10 cellular contexts compared by ENCODE assay signal in genomic region chr6:32151131-32151884, GRCh38. TPM values are rescaled to one million over a fixed set of nuclear protein-coding genes. Genes with fewer than 3 reads are reported as not detected.
DNase-seq lines count a peak whose midpoint lies in the region; ATAC-seq and TF ChIP-seq lines count a peak whose summit lies in the region.
"Had no signal": no experiment of that assay in that cellular context is flagged by ENCODE, and none has a peak within 500 bp of the region (broad histone marks: within the 10 kb centered on the region; RNA-seq: fewer than 3 reads in every experiment).

No MANE protein-coding gene starts in this region.

- intact Hi-C loops in adrenal gland (cut with DNase I), result no loop called here

- H2BK5ac ChIP-seq in H9 (ENCODE audit: insufficient read length, low read length), result no peak overlapping the region

- H3K4me2 ChIP-seq in H9 (ENCODE audit: insufficient read depth, insufficient read length, low read length), result peak overlapping the region; percentile 81
- peak overlapping the region; percentile 90 for H3K4me2 ChIP-seq in smooth muscle cell
- H3K4me2 ChIP-seq: KMS-11 had no signal

- H3K4me3 ChIP-seq in smooth muscle cell (peak overlapping the region; percentile 85), adrenal gland (peak overlapping the region in 1 of 4 donors; percentile 51)

- WGBS in H9 (ENCODE audit: extremely low coverage, insufficient read length, low lambda C conversion rate), result no CpG with 5 or more reads among the region's 11 CpGs
- 29% methylated on average over 8 of the region's 11 CpGs for WGBS in smooth muscle cell (ENCODE audit: low lambda C conversion rate)
- WGBS in adrenal gland, 4 donors, result 35 to 43% (median 38%) methylated on average over 8 to 11 of the region's 11 CpGs

- H2AFZ ChIP-seq in H9 (ENCODE audit: low read length) (no peak overlapping the region), smooth muscle cell (ENCODE audit: low read depth) (no peak overlapping the region)

- no peak overlapping the region for H4K8ac ChIP-seq in H9 (replicated peaks; ENCODE audit: insufficient read length, low read depth, low read length)

- H3K23me2 ChIP-seq in H9 (ENCODE audit: insufficient read length, low read depth, low read length, poor library complexity, severe bottlenecking), result peaks cover 41% of the 10 kb centered on the region

- TF ChIP-seq CTCF in H9 (conservative IDR thresholded peaks at IDR 0.05) (no peak), glutamatergic neuron (IDR thresholded peaks at IDR 0.05; ENCODE audit: partially characterized antibody, unreplicated experiment) (no peak), smooth muscle cell (IDR thresholded peaks at IDR 0.05; ENCODE audit: borderline replicate concordance, insufficient read depth, poor library complexity, severe bottlenecking) (no peak), adrenal gland (IDR thresholded peaks at IDR 0.05) (no peak)

- no peak overlapping the region for H2BK120ac ChIP-seq in H9 (ENCODE audit: low read depth, low read length, poor library complexity, severe bottlenecking)

- H2AK5ac ChIP-seq in H9 (ENCODE audit: insufficient read length, low read length), result no peak overlapping the region

- no peak overlapping the region for H3T11ph ChIP-seq in H9 (ENCODE audit: low read length)

- no peaks in the 10 kb centered on the region for H3F3A ChIP-seq in smooth muscle cell (ENCODE audit: low read depth)

- H3K27ac ChIP-seq in H9 (ENCODE audit: insufficient read length, low read depth, low read length) (no peak overlapping the region), smooth muscle cell (ENCODE audit: low read depth) (no peak overlapping the region), adrenal gland (peak overlapping the region in 2 of 5 donors; percentile 30 to 54)
- H3K27ac ChIP-seq: KMS-11 had no signal

- H4K5ac ChIP-seq in H9 (ENCODE audit: insufficient read length, low read depth, low read length), result no peak overlapping the region

- H3K36me3 ChIP-seq in smooth muscle cell (ENCODE audit: low read depth) (no peaks in the 10 kb centered on the region), adrenal gland (replicated peaks in 1 of 2) (peaks cover 0 to 5% of the 10 kb centered on the region in 2 donors)

- no peaks in the 10 kb centered on the region for H4K20me1 ChIP-seq in H9 (ENCODE audit: control insufficient read depth, insufficient read depth, insufficient read length)
- H4K20me1 ChIP-seq in smooth muscle cell (ENCODE audit: low read depth), result no peaks in the 10 kb centered on the region

- H3K79me2 ChIP-seq in H9 (ENCODE audit: insufficient read depth, low read length) (no peaks in the 10 kb centered on the region), smooth muscle cell (ENCODE audit: low read depth) (peaks cover 10% of the 10 kb centered on the region)

- H2BK12ac ChIP-seq in H9 (ENCODE audit: insufficient read length, low read depth, low read length), result no peak overlapping the region

- H3K27me3 Mint-ChIP-seq in H9 (ENCODE audit: low read depth) (peaks cover 4% of the 10 kb centered on the region), glutamatergic neuron (ENCODE audit: unreplicated experiment) (peaks cover 24% of the 10 kb centered on the region)
- peaks cover 41% of the 10 kb centered on the region for H3K27me3 Mint-ChIP-seq in activated CD8-positive, alpha-beta T cell treated with anti-CD3 and anti-CD28 coated beads, Interleukin-2, amount 10 ng/mL, durations not matched to agents 7 days and 5 days (ENCODE audit: low read depth)
- peaks cover 37 to 60% of the 10 kb centered on the region in 2 donors for H3K27me3 Mint-ChIP-seq in effector memory CD8-positive, alpha-beta T cell

- CTCF ChIA-PET in activated CD8-positive, alpha-beta T cell treated with anti-CD3 and anti-CD28 coated beads, Interleukin-2, amount 10 ng/mL, durations not matched to agents 7 days and 5 days (lab: Charles Lee), result interaction anchor here (0.8 to 1.5 kb wide), 4 partner anchors 18 to 263 kb away, joined by 3 to 6 read pairs (median 3); no protein-coding TSS in a partner anchor

- no peak overlapping the region for H3K4ac ChIP-seq in H9 (ENCODE audit: low read depth, low read length)

- H3K27ac Mint-ChIP-seq in H9 (no peak overlapping the region), glutamatergic neuron (ENCODE audit: unreplicated experiment) (peak overlapping the region; percentile 94)
- H3K27ac Mint-ChIP-seq in activated CD8-positive, alpha-beta T cell treated with anti-CD3 and anti-CD28 coated beads, Interleukin-2, amount 10 ng/mL, durations not matched to agents 7 days and 5 days, result peak overlapping the region; percentile 61
- no peak overlapping the region for H3K27ac Mint-ChIP-seq in effector memory CD8-positive, alpha-beta T cell

- no peak overlapping the region for H3K14ac ChIP-seq in H9 (ENCODE audit: insufficient read depth, low read length)

- no peak overlapping the region for H3K56ac ChIP-seq in H9 (ENCODE audit: insufficient read length, low read depth, low read length)

- ATAC-seq in activated CD8-positive, alpha-beta T cell treated with anti-CD3 and anti-CD28 coated beads, Interleukin-2, amount 10 ng/mL, durations not matched to agents 7 days and 5 days, result no peak
- no peak for ATAC-seq in GM21737 (IDR thresholded peaks at IDR 0.05; ENCODE audit: unreplicated experiment)
- no peak for ATAC-seq in effector memory CD8-positive, alpha-beta T cell (replicated peaks)
- ATAC-seq: left colon had no signal

- H3K9me3 Mint-ChIP-seq in H9 (no peaks in the 10 kb centered on the region; a peak in 1 of 5 replicates), glutamatergic neuron (ENCODE audit: unreplicated experiment) (peaks cover 15% of the 10 kb centered on the region)
- H3K9me3 Mint-ChIP-seq in activated CD8-positive, alpha-beta T cell treated with anti-CD3 and anti-CD28 coated beads, Interleukin-2, amount 10 ng/mL, durations not matched to agents 7 days and 5 days (ENCODE audit: insufficient read depth), result no peaks in the 10 kb centered on the region
- H3K9me3 Mint-ChIP-seq in effector memory CD8-positive, alpha-beta T cell, result no peaks in the 10 kb centered on the region

- H3K9me3 ChIP-seq in H9 (ENCODE audit: control insufficient read depth, low read depth, low read length) (no peaks in the 10 kb centered on the region), smooth muscle cell (replicated peaks; ENCODE audit: low read depth) (no peaks in the 10 kb centered on the region), adrenal gland (replicated peaks in 1 of 3) (no peaks in the 10 kb centered on the region)

- H3K4me3 Mint-ChIP-seq in H9 (peak overlapping the region; percentile 49 to 98), glutamatergic neuron (ENCODE audit: unreplicated experiment) (peak overlapping the region; percentile 88)
- H3K4me3 Mint-ChIP-seq in activated CD8-positive, alpha-beta T cell treated with anti-CD3 and anti-CD28 coated beads, Interleukin-2, amount 10 ng/mL, durations not matched to agents 7 days and 5 days, result no peak overlapping the region
- peak overlapping the region in 1 of 2 donors; percentile 41 for H3K4me3 Mint-ChIP-seq in effector memory CD8-positive, alpha-beta T cell

- H3K4me1 ChIP-seq in H9 (ENCODE audit: insufficient read depth, low read length) (peaks cover 7% of the 10 kb centered on the region), smooth muscle cell (ENCODE audit: low read depth) (peaks cover 18% of the 10 kb centered on the region), adrenal gland (replicated peaks in 1 of 2) (peaks cover 14 to 20% of the 10 kb centered on the region in 2 donors)

- H2BK20ac ChIP-seq in H9 (ENCODE audit: low read depth, low read length, poor library complexity, severe bottlenecking), result no peak overlapping the region

- no peak overlapping the region for H4K91ac ChIP-seq in H9 (ENCODE audit: insufficient read length, low read depth, low read length)

- no peak for TF ChIP-seq POLR2A in adrenal gland (IDR thresholded peaks at IDR 0.05)

- no peak overlapping the region for H3K18ac ChIP-seq in H9 (ENCODE audit: insufficient read length, low read depth, low read length)

- H3K36me3 Mint-ChIP-seq in H9 (ENCODE audit: insufficient read depth in 1 of 3, low read depth in 3 of 3), result peaks cover 11 to 15% (median 11%) of the 10 kb centered on the region in 3 experiments; a peak in 6 of 7 replicates
- no peaks in the 10 kb centered on the region for H3K36me3 Mint-ChIP-seq in activated CD8-positive, alpha-beta T cell treated with anti-CD3 and anti-CD28 coated beads, Interleukin-2, amount 10 ng/mL, durations not matched to agents 7 days and 5 days (ENCODE audit: low read depth)
- no peaks in the 10 kb centered on the region for H3K36me3 Mint-ChIP-seq in glutamatergic neuron (ENCODE audit: unreplicated experiment)
- peaks cover 19% of the 10 kb centered on the region for H3K36me3 Mint-ChIP-seq in effector memory CD8-positive, alpha-beta T cell (ENCODE audit: insufficient read depth)

- no peaks in the 10 kb centered on the region for H3K79me1 ChIP-seq in H9 (ENCODE audit: insufficient read depth, low read depth, low read length, poor library complexity, severe bottlenecking)

- no peak overlapping the region for H3K23ac ChIP-seq in H9 (ENCODE audit: insufficient read length, low read depth, low read length)

- peaks cover 41 to 62% of the 10 kb centered on the region in 2 experiments for H3K4me1 Mint-ChIP-seq in H9
- H3K4me1 Mint-ChIP-seq in activated CD8-positive, alpha-beta T cell treated with anti-CD3 and anti-CD28 coated beads, Interleukin-2, amount 10 ng/mL, durations not matched to agents 7 days and 5 days (ENCODE audit: low read depth), result peaks cover 56% of the 10 kb centered on the region
- peaks cover 30% of the 10 kb centered on the region for H3K4me1 Mint-ChIP-seq in glutamatergic neuron (ENCODE audit: low read depth, unreplicated experiment)
- peaks cover 46 to 55% of the 10 kb centered on the region in 2 donors for H3K4me1 Mint-ChIP-seq in effector memory CD8-positive, alpha-beta T cell (ENCODE audit: low read depth in 2 of 2)

- DNase-seq in H9 (no peak), glutamatergic neuron (no peak), smooth muscle cell (lab: John Stamatoyannopoulos, UW; ENCODE audit: unreplicated experiment) (no peak), adrenal gland (no peak)
- no peak for DNase-seq in activated CD8-positive, alpha-beta T cell treated with anti-CD3 and anti-CD28 coated beads, Interleukin-2, amount 10 ng/mL, durations not matched to agents 7 days and 5 days
- DNase-seq in effector memory CD8-positive, alpha-beta T cell, result no peak
- DNase-seq in stimulated activated CD4-positive, alpha-beta T cell treated with anti-CD3 and anti-CD28 coated beads, Interleukin-2, amount 100 ng/mL, for 48 hours, result no peak
- DNase-seq: left colon had no signal

- H3K27me3 ChIP-seq in H9 (ENCODE audit: insufficient read depth, low read length), result no peaks in the 10 kb centered on the region; the same call in 1 of the 2 replicates
- H3K27me3 ChIP-seq in smooth muscle cell (ENCODE audit: low read depth), result peaks cover 26% of the 10 kb centered on the region
- H3K27me3 ChIP-seq in adrenal gland, result no peaks in the 10 kb centered on the region

- H3K9ac ChIP-seq in H9 (ENCODE audit: extremely low read depth, insufficient read length, low read length) (no peak overlapping the region), smooth muscle cell (ENCODE audit: low read depth) (no peak overlapping the region)
- H3K9ac ChIP-seq: KMS-11 had no signal

- no peak overlapping the region for H2BK15ac ChIP-seq in H9 (ENCODE audit: low read depth, low read length)

- POLR2A ChIA-PET in activated CD8-positive, alpha-beta T cell treated with anti-CD3 and anti-CD28 coated beads, Interleukin-2, amount 10 ng/mL, durations not matched to agents 7 days and 5 days (lab: Charles Lee), result interaction anchor here (1.5 kb wide), 1 partner anchor 21 kb away, joined by 5 read pairs; the partner anchor contains the start of gene FKBPL

RNA-seq across cellular contexts. Expression of gene PRRT1, which starts 0.4 kb away (rescaled TPM):
- total RNA-seq in H9 (2021), result 1.8 and 1.9 TPM in 2 replicates
- under 1 TPM; 0.37 to 0.45 TPM for total RNA-seq in activated CD8-positive, alpha-beta T cell treated with anti-CD3 and anti-CD28 coated beads, Interleukin-2, amount 10 ng/mL, durations not matched to agents 7 days and 5 days
- 5.1 TPM for total RNA-seq in glutamatergic neuron (ENCODE audit: unreplicated experiment)
- 0.94 TPM in 1 of 2 replicates, not detected in the other for total RNA-seq in smooth muscle cell
- polyA plus RNA-seq in smooth muscle cell, result 1.4 and 3.3 TPM in 2 replicates
- 1 to 10 TPM in 6 of 8 donors, under 1 TPM in 1, not detected in 1; 0.66 to 4.8 (median 2.0) TPM for total RNA-seq in adrenal gland
- polyA plus RNA-seq in adrenal gland, result 10 to 100 TPM in 2 of 3 donors, 1 to 10 TPM in 1; 1.6 to 26.0 (median 14.7) TPM

RNA-seq across cellular contexts. Expression of gene PPT2, which starts 2.6 kb away (rescaled TPM):
- total RNA-seq in H9 (2021) (43.1 and 46.3 TPM in 2 replicates), glutamatergic neuron (ENCODE audit: unreplicated experiment) (55.1 TPM), smooth muscle cell (13.3 and 17.5 TPM in 2 replicates), adrenal gland (10 to 100 TPM; 10.4 to 33.6 (median 27.0) TPM)
- 10 to 100 TPM; 15.4 to 17.1 TPM for total RNA-seq in activated CD8-positive, alpha-beta T cell treated with anti-CD3 and anti-CD28 coated beads, Interleukin-2, amount 10 ng/mL, durations not matched to agents 7 days and 5 days
- polyA plus RNA-seq in smooth muscle cell (15.7 and 17.8 TPM in 2 replicates), adrenal gland (10 to 100 TPM; 15.8 to 19.9 (median 16.5) TPM)

RNA-seq across cellular contexts. Expression of gene EGFL8, which starts 13.1 kb away (rescaled TPM):
- total RNA-seq in H9 (2021), result 20.8 and 27.2 TPM in 2 replicates
- total RNA-seq in activated CD8-positive, alpha-beta T cell treated with anti-CD3 and anti-CD28 coated beads, Interleukin-2, amount 10 ng/mL, durations not matched to agents 7 days and 5 days, result 10 to 100 TPM in 1 of 2 experiments, 1 to 10 TPM in 1; 9.8 to 12.2 TPM
- total RNA-seq in glutamatergic neuron (ENCODE audit: unreplicated experiment), result 23.0 TPM
- total RNA-seq in smooth muscle cell, result 3.6 and 5.6 TPM in 2 replicates
- polyA plus RNA-seq in smooth muscle cell, result 4.3 and 8.2 TPM in 2 replicates
- 10 to 100 TPM in 2 of 8 donors, 1 to 10 TPM in 6; 1.3 to 22.1 (median 7.5) TPM for total RNA-seq in adrenal gland
- 100 to 1,000 TPM in 1 of 3 donors, 10 to 100 TPM in 1, 1 to 10 TPM in 1; 4.6 to 103 (median 54.4) TPM for polyA plus RNA-seq in adrenal gland

RNA-seq across cellular contexts. Expression of gene FKBPL, which starts 21.2 kb away (rescaled TPM):
- total RNA-seq in H9 (2021), result 10.9 and 11.1 TPM in 2 replicates
- 1 to 10 TPM; 7.0 to 8.5 TPM for total RNA-seq in activated CD8-positive, alpha-beta T cell treated with anti-CD3 and anti-CD28 coated beads, Interleukin-2, amount 10 ng/mL, durations not matched to agents 7 days and 5 days
- 4.7 TPM for total RNA-seq in glutamatergic neuron (ENCODE audit: unreplicated experiment)
- 5.3 and 6.5 TPM in 2 replicates for total RNA-seq in smooth muscle cell
- polyA plus RNA-seq in smooth muscle cell, result 5.4 and 7.7 TPM in 2 replicates
- total RNA-seq in adrenal gland, result 1 to 10 TPM; 1.6 to 8.0 (median 5.8) TPM
- 1 to 10 TPM; 4.9 to 6.1 (median 6.0) TPM for polyA plus RNA-seq in adrenal gland

RNA-seq across cellular contexts. Expression of gene ATF6B, which starts 23.3 kb away (rescaled TPM):
- total RNA-seq in H9 (2021) (44.0 and 45.3 TPM in 2 replicates), glutamatergic neuron (ENCODE audit: unreplicated experiment) (79.5 TPM), smooth muscle cell (22.2 and 23.0 TPM in 2 replicates), adrenal gland (100 to 1,000 TPM in 2 of 8 donors, 10 to 100 TPM in 6; 22.3 to 109 (median 40.8) TPM)
- 100 to 1,000 TPM; 107 to 117 TPM for total RNA-seq in activated CD8-positive, alpha-beta T cell treated with anti-CD3 and anti-CD28 coated beads, Interleukin-2, amount 10 ng/mL, durations not matched to agents 7 days and 5 days
- polyA plus RNA-seq in smooth muscle cell (22.5 and 39.8 TPM in 2 replicates), adrenal gland (100 to 1,000 TPM in 1 of 3 donors, 10 to 100 TPM in 2; 42.3 to 136 (median 67.3) TPM)

Comparison
In these comparisons a context has a peak if more than half of its experiments do, and no peak if none do; other contexts are left out.
1. H3K27ac Mint-ChIP-seq: peak in activated CD8-positive, alpha-beta T cell treated with anti-CD3 and anti-CD28 coated beads, Interleukin-2, amount 10 ng/mL, durations not matched to agents 7 days and 5 days (single experiment) and glutamatergic neuron (single experiment); none in H9 (0 of 3) and effector memory CD8-positive, alpha-beta T cell (0 of 2).